Comparison of ENCODE assay signal across 26 cellular contexts in genomic region chr3:65195211-65195610, GRCh38.
"Had no signal": no experiment of that assay in that cellular context is flagged by ENCODE, and none has a peak within 500 bp of the region (broad histone marks: within the 10 kb centered on the region; RNA-seq: fewer than 3 reads in every experiment).

No MANE protein-coding gene starts in this region.

- FAIRE-seq: islet of Langerhans, keratinocyte had no signal

- H3K4me1 Mint-ChIP-seq: endodermal cell, naive B cell had no signal

- ATAC-seq: effector memory CD8-positive, alpha-beta T cell; esophagus mucosa; gastrocnemius medialis; heart right ventricle; left cardiac atrium; left lung; left ventricle myocardium superior; lower lobe of right lung; mucosa of descending colon had no signal

- H3K36me3 Mint-ChIP-seq: mesothelial cell of epicardium, naive B cell had no signal

- H3K27me3 Mint-ChIP-seq: dendritic cell treated with granulocyte-macrophage colony-stimulating factor and Interleukin-4, amounts not matched to agents 40 ng/mL and 50 ng/mL, for 4 days; effector memory CD8-positive, alpha-beta T cell; naive B cell had no signal

- DNase-seq: colonic mucosa; cortex of kidney; effector CD8-positive, alpha-beta T cell; effector memory CD8-positive, alpha-beta T cell; endodermal cell; erythroblast; esophagus squamous epithelium; foreskin fibroblast; foreskin melanocyte; gastrocnemius medialis; glutamatergic neuron; head of caudate nucleus; heart right ventricle; hippocampal formation; left cardiac atrium; left lung; left ventricle myocardium superior; lower lobe of right lung; mesenchymal stem cell; mucosa of descending colon; naive B cell had no signal

- H3K9me3 Mint-ChIP-seq: endodermal cell, mesothelial cell of epicardium had no signal

- H3K4me3 Mint-ChIP-seq: dendritic cell treated with granulocyte-macrophage colony-stimulating factor and Interleukin-4, amounts not matched to agents 40 ng/mL and 50 ng/mL, for 4 days; effector memory CD8-positive, alpha-beta T cell; endodermal cell; mesothelial cell of epicardium; naive B cell had no signal

- H3K27ac Mint-ChIP-seq: dendritic cell treated with granulocyte-macrophage colony-stimulating factor and Interleukin-4, amounts not matched to agents 40 ng/mL and 50 ng/mL, for 4 days; effector memory CD8-positive, alpha-beta T cell; endodermal cell; mesothelial cell of epicardium had no signal
